ENCODE assay signal across 1 cellular context in the genomic region with DNA sequence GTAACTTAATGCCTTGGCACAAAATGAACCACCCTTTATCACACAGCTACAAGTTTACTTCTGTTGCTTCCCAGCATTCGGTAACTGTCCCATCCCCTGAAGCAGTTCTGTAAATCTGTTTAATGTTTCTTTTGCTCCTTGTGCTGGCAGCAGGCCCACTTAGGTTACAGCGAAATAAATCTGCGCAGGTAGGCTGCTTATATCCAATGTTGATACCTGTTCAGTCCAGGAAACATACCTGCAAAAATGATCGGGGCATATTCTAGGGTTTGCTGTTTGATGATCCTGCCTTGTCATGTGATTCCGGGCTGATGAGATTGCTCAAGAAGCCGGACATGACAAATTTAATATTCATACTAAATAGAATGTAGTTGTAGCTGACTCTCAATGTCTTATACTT.
TF ChIP-seq lines count a peak whose summit lies in the region.

No MANE protein-coding gene starts in this region.

TF ChIP-seq in WTC11, 78 proteins besides CTCF, POLR2A, EP300 and RAD21 (continued from another document):
- TF ChIP-seq USF2 (CRISPR knock-in tag; IDR thresholded peaks at IDR 0.05) (no peak), PREB (CRISPR knock-in tag; IDR thresholded peaks at IDR 0.05; ENCODE audit: borderline replicate concordance) (no peak), ZNF219 (CRISPR knock-in tag; IDR thresholded peaks at IDR 0.05; ENCODE audit: borderline replicate concordance) (no peak), ZNF423 (CRISPR knock-in tag; IDR thresholded peaks at IDR 0.05) (no peak), ZMAT4 (CRISPR knock-in tag; IDR thresholded peaks at IDR 0.05) (no peak)
- TF ChIP-seq, protein P1, sequence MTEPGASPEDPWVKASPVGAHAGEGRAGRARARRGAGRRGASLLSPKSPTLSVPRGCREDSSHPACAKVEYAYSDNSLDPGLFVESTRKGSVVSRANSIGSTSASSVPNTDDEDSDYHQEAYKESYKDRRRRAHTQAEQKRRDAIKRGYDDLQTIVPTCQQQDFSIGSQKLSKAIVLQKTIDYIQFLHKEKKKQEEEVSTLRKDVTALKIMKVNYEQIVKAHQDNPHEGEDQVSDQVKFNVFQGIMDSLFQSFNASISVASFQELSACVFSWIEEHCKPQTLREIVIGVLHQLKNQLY (CRISPR knock-in tag; IDR thresholded peaks at IDR 0.05), result no peak
- TF ChIP-seq, protein P2, sequence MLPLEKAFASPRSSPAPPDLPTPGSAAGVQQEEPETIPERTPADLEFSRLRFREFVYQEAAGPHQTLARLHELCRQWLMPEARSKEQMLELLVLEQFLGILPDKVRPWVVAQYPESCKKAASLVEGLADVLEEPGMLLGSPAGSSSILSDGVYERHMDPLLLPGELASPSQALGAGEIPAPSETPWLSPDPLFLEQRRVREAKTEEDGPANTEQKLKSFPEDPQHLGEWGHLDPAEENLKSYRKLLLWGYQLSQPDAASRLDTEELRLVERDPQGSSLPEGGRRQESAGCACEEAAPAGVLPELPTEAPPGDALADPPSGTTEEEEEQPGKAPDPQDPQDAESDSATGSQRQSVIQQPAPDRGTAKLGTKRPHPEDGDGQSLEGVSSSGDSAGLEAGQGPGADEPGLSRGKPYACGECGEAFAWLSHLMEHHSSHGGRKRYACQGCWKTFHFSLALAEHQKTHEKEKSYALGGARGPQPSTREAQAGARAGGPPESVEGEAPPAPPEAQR (CRISPR knock-in tag; IDR thresholded peaks at IDR 0.05), result no peak
TF ChIP-seq in WTC11: peak in this region for 0.
